In the genomic region with DNA sequence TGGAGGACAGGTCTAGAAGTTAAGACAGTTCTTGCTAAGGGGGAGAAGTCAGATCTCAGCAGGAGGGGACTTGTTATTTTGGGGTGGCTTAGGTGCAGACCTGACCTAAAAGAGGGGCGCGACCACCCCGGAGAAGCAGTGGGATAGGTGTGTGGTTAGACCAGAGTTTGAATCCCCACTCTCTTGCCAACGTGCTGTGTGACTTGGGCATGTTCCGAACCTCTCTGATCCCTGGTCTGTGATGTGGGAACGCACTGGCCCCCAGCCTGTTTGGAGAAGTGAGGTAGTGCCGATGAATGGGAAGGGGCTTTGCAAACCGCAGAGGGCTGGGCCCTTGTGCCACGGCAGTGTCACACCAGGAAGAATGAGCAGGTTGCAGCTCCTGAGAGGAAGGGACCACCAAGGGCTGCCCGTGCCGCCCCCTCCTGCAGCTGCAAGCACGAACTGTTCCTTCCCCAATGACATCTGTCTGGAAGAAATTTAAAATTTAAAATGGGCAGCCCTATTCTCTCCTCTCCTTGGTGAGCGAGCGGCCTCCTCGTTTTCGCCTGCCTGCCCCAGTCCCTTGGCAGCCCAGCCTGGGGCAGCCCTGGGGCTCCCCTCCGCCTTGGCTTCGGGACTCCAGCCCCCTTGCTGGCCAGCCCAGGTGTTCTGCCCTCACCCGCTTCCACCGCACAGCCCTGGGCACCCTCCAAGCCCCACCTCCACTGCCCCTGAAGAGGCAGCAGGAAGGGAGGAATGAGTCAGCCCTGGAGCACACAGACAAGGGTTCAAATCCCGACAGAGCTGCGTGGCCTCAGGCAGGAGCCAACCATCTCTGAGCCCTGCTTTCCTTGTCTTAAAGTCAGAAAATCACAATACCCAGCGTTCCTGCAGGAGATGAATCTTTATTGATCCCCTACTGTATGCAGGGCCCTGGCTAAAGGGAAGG, we compare ENCODE assay signal across 1 cellular context.
TF ChIP-seq lines count a peak whose summit lies in the region.

No MANE protein-coding gene starts in this region.

TF ChIP-seq in H1, 55 proteins besides CTCF, POLR2A, EP300 and RAD21:
- TF ChIP-seq SRF (IDR thresholded peaks at IDR 0.05; ENCODE audit: low read depth, low read length) (no peak), KDM1A (IDR thresholded peaks at IDR 0.05; ENCODE audit: borderline replicate concordance, low read length) (peak; percentile 82; the same call in 1 of the 2 replicates), MAX (IDR thresholded peaks at IDR 0.05) (no peak), RBBP5 (IDR thresholded peaks at IDR 0.05; ENCODE audit: borderline replicate concordance, low read depth, low read length) (no peak)
